In genomic region chr7:140391634-140392033, GRCh38 we compare ENCODE assay signal across 22 cellular contexts. TPM values are rescaled to one million over a fixed set of nuclear protein-coding genes. Genes with fewer than 3 reads are reported as not detected.
"Had no signal": no experiment of that assay in that cellular context is flagged by ENCODE, and none has a peak within 500 bp of the region (broad histone marks: within the 10 kb centered on the region; RNA-seq: fewer than 3 reads in every experiment).

No MANE protein-coding gene starts in this region.

- H3K4me1 ChIP-seq: breast epithelium had no signal

- H3K9me3 ChIP-seq: breast epithelium, SJSA1 had no signal

- H3K27ac ChIP-seq: breast epithelium, SJSA1 had no signal

- ATAC-seq: PC-3 had no signal

- H3K27me3 ChIP-seq: breast epithelium, SJSA1 had no signal

- H3K4me3 ChIP-seq: breast epithelium, SJSA1 had no signal

- H3K36me3 ChIP-seq: breast epithelium, SJSA1 had no signal

- DNase-seq: activated B cell treated with CpG ODN at 0.5 μM for 24 hours; activated CD4-positive, alpha-beta T cell treated with anti-CD3 and anti-CD28 coated beads for 1 hour; activated CD4-positive, alpha-beta T cell treated with anti-CD3 and anti-CD28 coated beads, Interleukin-2, amount 10 ng/mL, durations not matched to agents 24 days and 14 days; activated CD4-positive, alpha-beta T cell treated with anti-CD3 and anti-CD28 coated beads, Interleukin-2, amount 50 U/mL, for 48 hours; activated CD8-positive, alpha-beta memory T cell treated with anti-CD3 and anti-CD28 coated beads, Interleukin-2, amount 10 ng/mL, durations not matched to agents 7 days and 5 days; activated effector memory CD4-positive, alpha-beta T cell treated with Interleukin-2 at 50 U/mL for 16 hours; activated naive CD4-positive, alpha-beta T cell; activated T-cell treated with anti-CD3 and anti-CD28 coated beads, Interleukin-2, amount 50 U/mL, for 24 hours; aorta; MM.1S; NCI-H1105 treated with DMSO at 0.1 percent for 48 hours; NCI-H146; NCI-H187 treated with DMSO at 0.1 percent for 48 hours; NCI-H2081 treated with DMSO at 0.1 percent for 48 hours; NCI-H526; NCI-H774; PC-3; SHP77 had no signal

RNA-seq across cellular contexts. Expression of gene RAB19, which starts 12.2 kb away (rescaled TPM):
- total RNA-seq: aorta, cerebellum, NCI-H460, SJSA1 had no signal
- polyA plus RNA-seq: aorta had no signal
